15 cellular contexts compared by ENCODE assay signal in genomic region chr4:133156556-133156955, GRCh38. TPM values are rescaled to one million over a fixed set of nuclear protein-coding genes. Genes with fewer than 3 reads are reported as not detected.
"Had no signal": no experiment of that assay in that cellular context is flagged by ENCODE, and none has a peak within 500 bp of the region (broad histone marks: within the 10 kb centered on the region; RNA-seq: fewer than 3 reads in every experiment).

No MANE protein-coding gene starts in this region.

- H3K4me3 ChIP-seq: body of pancreas, esophagus squamous epithelium, mucosa of descending colon, skin epidermis, stomach, transverse colon had no signal

- DNase-seq: activated B cell treated with CpG ODN at 0.5 μM for 24 hours; activated CD4-positive, alpha-beta T cell treated with anti-CD3 and anti-CD28 coated beads, Interleukin-2, amount 10 ng/mL, durations not matched to agents 7 days and 5 days; activated naive CD4-positive, alpha-beta T cell treated with anti-CD3 and anti-CD28 coated beads, Interleukin-2, amount 10 ng/mL, durations not matched to agents 7 days and 5 days; body of pancreas; esophagus squamous epithelium; foreskin fibroblast; mammary epithelial cell; mucosa of descending colon; stomach; T-helper 17 cell; transverse colon had no signal

- H3K27ac ChIP-seq: body of pancreas, esophagus squamous epithelium, skin epidermis, stomach, transverse colon had no signal

- ATAC-seq: body of pancreas; mucosa of descending colon; natural killer cell treated with Interleukin-12 subunit alpha and Interleukin-12 subunit beta and Interleukin-15 and Interleukin-18, amount 100 ng/mL, for 72 hours; T-helper 17 cell had no signal

- H3K4me3 Mint-ChIP-seq: activated B cell treated with CpG ODN at 0.5 μM for 24 hours; activated CD4-positive, alpha-beta T cell treated with anti-CD3 and anti-CD28 coated beads, Interleukin-2, amount 10 ng/mL, durations not matched to agents 7 days and 5 days; activated naive CD4-positive, alpha-beta T cell treated with anti-CD3 and anti-CD28 coated beads, Interleukin-2, amount 10 ng/mL, durations not matched to agents 7 days and 5 days; natural killer cell treated with Interleukin-12 subunit alpha and Interleukin-12 subunit beta and Interleukin-15 and Interleukin-18, amount 100 ng/mL, for 72 hours; T-helper 17 cell had no signal

- H3K9me3 Mint-ChIP-seq: activated B cell treated with CpG ODN at 0.5 μM for 24 hours; activated CD4-positive, alpha-beta T cell treated with anti-CD3 and anti-CD28 coated beads, Interleukin-2, amount 10 ng/mL, durations not matched to agents 7 days and 5 days; activated naive CD4-positive, alpha-beta T cell treated with anti-CD3 and anti-CD28 coated beads, Interleukin-2, amount 10 ng/mL, durations not matched to agents 7 days and 5 days; activated T-helper 2 cell treated with anti-CD3 and anti-CD28 coated beads, Interferon-gamma antibody, Interleukin-2, Interleukin-4, amounts not matched to agents 10 μg/mL and 5 μg/mL and 100 μg/mL, durations not matched to agents 14 hours and 24 hours and 36 hours; natural killer cell treated with Interleukin-12 subunit alpha and Interleukin-12 subunit beta and Interleukin-15 and Interleukin-18, amount 100 ng/mL, for 72 hours had no signal

- H3K4me1 Mint-ChIP-seq: activated B cell treated with CpG ODN at 0.5 μM for 24 hours had no signal

- H3K9me3 ChIP-seq: body of pancreas, esophagus squamous epithelium, mucosa of descending colon, transverse colon had no signal

- H3K27ac Mint-ChIP-seq: activated B cell treated with CpG ODN at 0.5 μM for 24 hours; activated CD4-positive, alpha-beta T cell treated with anti-CD3 and anti-CD28 coated beads, Interleukin-2, amount 10 ng/mL, durations not matched to agents 7 days and 5 days; activated naive CD4-positive, alpha-beta T cell treated with anti-CD3 and anti-CD28 coated beads, Interleukin-2, amount 10 ng/mL, durations not matched to agents 7 days and 5 days; activated T-helper 2 cell treated with anti-CD3 and anti-CD28 coated beads, Interferon-gamma antibody, Interleukin-2, Interleukin-4, amounts not matched to agents 10 μg/mL and 5 μg/mL and 100 μg/mL, durations not matched to agents 14 hours and 24 hours and 36 hours; natural killer cell treated with Interleukin-12 subunit alpha and Interleukin-12 subunit beta and Interleukin-15 and Interleukin-18, amount 100 ng/mL, for 72 hours; T-helper 17 cell had no signal

- H3K36me3 ChIP-seq: esophagus squamous epithelium, stomach, transverse colon had no signal

RNA-seq across cellular contexts. Expression of gene PCDH10, which starts 7.5 kb away (rescaled TPM):
- total RNA-seq: activated B cell treated with CpG ODN at 0.5 μM for 24 hours; activated CD4-positive, alpha-beta T cell treated with anti-CD3 and anti-CD28 coated beads, Interleukin-2, amount 10 ng/mL, durations not matched to agents 7 days and 5 days; activated CD8-positive, alpha-beta memory T cell treated with anti-CD3 and anti-CD28 coated beads for 36 hours; mammary epithelial cell; natural killer cell treated with Interleukin-12 subunit alpha and Interleukin-12 subunit beta and Interleukin-15 and Interleukin-18, amount 100 ng/mL, for 72 hours; T-helper 17 cell had no signal
- polyA plus RNA-seq: mammary epithelial cell had no signal
